ENCODE assay signal across 19 cellular contexts in the genomic region with DNA sequence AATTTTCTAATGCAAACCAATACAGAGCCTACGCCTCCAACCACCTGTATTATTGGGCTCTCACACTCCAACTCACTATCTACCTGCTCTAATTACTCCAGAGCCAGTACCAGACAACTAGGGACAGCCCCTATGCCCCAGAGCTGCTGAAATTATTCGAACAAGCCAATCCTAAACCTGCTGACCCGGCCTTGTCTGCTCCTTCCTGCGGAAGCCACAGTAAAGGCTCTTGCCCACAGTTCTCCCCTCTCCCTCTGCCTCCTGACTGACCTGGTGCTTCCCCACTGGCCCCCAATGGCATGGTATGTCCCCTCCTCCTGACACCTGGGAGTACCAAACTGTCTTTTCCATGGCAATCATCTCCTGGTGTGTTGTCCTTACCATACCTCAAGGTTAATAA. TPM values are rescaled to one million over a fixed set of nuclear protein-coding genes. Genes with fewer than 3 reads are reported as not detected.
DNase-seq lines count a peak whose midpoint lies in the region; ATAC-seq, FAIRE-seq and TF ChIP-seq lines count a peak whose summit lies in the region.
"Had no signal": no experiment of that assay in that cellular context is flagged by ENCODE, and none has a peak within 500 bp of the region (broad histone marks: within the 10 kb centered on the region; RNA-seq: fewer than 3 reads in every experiment).

No MANE protein-coding gene starts in this region.

- no peak for DNase-seq in activated naive CD4-positive, alpha-beta T cell treated with anti-CD3 and anti-CD28 coated beads, Interleukin-2, amount 50 U/mL, for 16 hours
- DNase-seq in activated B cell treated with CpG ODN at 0.5 μM for 24 hours (no peak), endothelial cell of umbilical vein (ENCODE audit: low read depth, low spot score) (no peak), type B pancreatic cell (ENCODE audit: extremely low spot score, unreplicated experiment) (peak; percentile 42), NCI-H1436 (lab: John Stamatoyannopoulos, UW) (no peak), GM10248 (ENCODE audit: extremely low spot score) (no peak)
- DNase-seq: DMS79, Kasumi-1, NCI-H1105 treated with DMSO at 0.1 percent for 48 hours, NCI-H187 treated with DMSO at 0.1 percent for 48 hours, NCI-H2171, NCI-H446, NCI-H69, SJCRH30 had no signal

- H3K9me1 ChIP-seq in endothelial cell of umbilical vein (replicated peaks; ENCODE audit: control insufficient read depth, extremely low read depth, insufficient read depth, low read length), result no peaks in the 10 kb centered on the region

- peak overlapping the region; percentile 91 for H3K27ac Mint-ChIP-seq in activated naive CD4-positive, alpha-beta T cell treated with anti-CD3 and anti-CD28 coated beads, Interleukin-2, amount 50 U/mL, for 24 hours
- H3K27ac Mint-ChIP-seq in activated B cell treated with CpG ODN at 0.5 μM for 24 hours (no peak overlapping the region), type B pancreatic cell (no peak overlapping the region)
- H3K27ac Mint-ChIP-seq: CD8-positive, alpha-beta T cell had no signal

- peaks cover 14% of the 10 kb centered on the region for H3K4me1 Mint-ChIP-seq in activated naive CD4-positive, alpha-beta T cell treated with anti-CD3 and anti-CD28 coated beads, Interleukin-2, amount 50 U/mL, for 24 hours
- H3K4me1 Mint-ChIP-seq in activated B cell treated with CpG ODN at 0.5 μM for 24 hours, result peaks cover 30% of the 10 kb centered on the region
- peaks cover 6% of the 10 kb centered on the region for H3K4me1 Mint-ChIP-seq in type B pancreatic cell (ENCODE audit: unreplicated experiment)

- POLR2A ChIA-PET in activated B cell treated with CpG ODN at 0.5 μM for 24 hours (lab: Charles Lee) (interaction anchor here (1.7 kb wide), 1 partner anchor 160 kb away, joined by 4 read pairs; no protein-coding TSS in a partner anchor), endothelial cell of umbilical vein (lab: Charles Lee) (no interaction called here), GM10248 (lab: Yijun Ruan, JAX) (no interaction called here)

- peaks cover 4% of the 10 kb centered on the region for H3K36me3 Mint-ChIP-seq in activated naive CD4-positive, alpha-beta T cell treated with anti-CD3 and anti-CD28 coated beads, Interleukin-2, amount 50 U/mL, for 24 hours
- H3K36me3 Mint-ChIP-seq in activated B cell treated with CpG ODN at 0.5 μM for 24 hours (ENCODE audit: low read depth) (no peaks in the 10 kb centered on the region), type B pancreatic cell (no peaks in the 10 kb centered on the region)
- H3K36me3 Mint-ChIP-seq: CD8-positive, alpha-beta T cell had no signal

- H3K36me3 ChIP-seq in endothelial cell of umbilical vein (ENCODE audit: control insufficient read depth in 2 of 2, extremely low read depth in 1 of 2, insufficient read depth in 2 of 2, low read length in 2 of 2), result no peaks in the 10 kb centered on the region
- H3K36me3 ChIP-seq: BLaER1, SJCRH30 had no signal

- H3K27me3 Mint-ChIP-seq in activated naive CD4-positive, alpha-beta T cell treated with anti-CD3 and anti-CD28 coated beads, Interleukin-2, amount 50 U/mL, for 24 hours, result peaks cover 12% of the 10 kb centered on the region
- H3K27me3 Mint-ChIP-seq in activated B cell treated with CpG ODN at 0.5 μM for 24 hours (peaks cover 13% of the 10 kb centered on the region), type B pancreatic cell (peaks cover 33% of the 10 kb centered on the region)

- H3K4me2 ChIP-seq in endothelial cell of umbilical vein (ENCODE audit: insufficient read depth, low read length), result peak overlapping the region; percentile 33
- H3K4me2 ChIP-seq: BLaER1 had no signal

- no peaks in the 10 kb centered on the region for H3K9me3 ChIP-seq in endothelial cell of umbilical vein (replicated peaks; ENCODE audit: control insufficient read depth, insufficient read depth, low read length)

- no peaks in the 10 kb centered on the region for H3K79me2 ChIP-seq in endothelial cell of umbilical vein (ENCODE audit: control insufficient read depth, insufficient read depth, low read length)

- no TSS peak for BruUV-seq in endothelial cell of umbilical vein (replicated peaks; lab: Mats Ljungman, UMichigan)

- ATAC-seq in activated B cell treated with CpG ODN at 0.5 μM for 24 hours (ENCODE audit: low read depth) (no peak), GM18867 (IDR thresholded peaks at IDR 0.05; ENCODE audit: unreplicated experiment) (no peak)
- ATAC-seq: CD8-positive, alpha-beta T cell had no signal

- intact Hi-C loops in activated B cell treated with CpG ODN at 0.5 μM for 24 hours (cut with micrococcal nuclease) (no loop called here), endothelial cell of umbilical vein (cut with micrococcal nuclease) (loop anchor here (2.0 to 10.0 kb wide), 3 partner anchors 246 to 462 kb away; partner anchors contain the start of gene MYBL2)

- no peaks in the 10 kb centered on the region for H4K20me1 ChIP-seq in endothelial cell of umbilical vein (replicated peaks; ENCODE audit: control insufficient read depth, extremely low read depth, insufficient read depth, low read length)
- H4K20me1 ChIP-seq: BLaER1 had no signal

- H2AFZ ChIP-seq in endothelial cell of umbilical vein (ENCODE audit: low read depth, low read length), result peak overlapping the region; percentile 27

- H3K27me3 ChIP-seq in endothelial cell of umbilical vein (ENCODE audit: control insufficient read depth in 2 of 2, insufficient read depth in 2 of 2, low read length in 2 of 2), result peaks cover 0 to 4% of the 10 kb centered on the region in 2 experiments
- H3K27me3 ChIP-seq: SJCRH30 had no signal

- H3K4me3 Mint-ChIP-seq in activated naive CD4-positive, alpha-beta T cell treated with anti-CD3 and anti-CD28 coated beads, Interleukin-2, amount 50 U/mL, for 24 hours, result no peak overlapping the region
- H3K4me3 Mint-ChIP-seq in activated B cell treated with CpG ODN at 0.5 μM for 24 hours (peak overlapping the region; percentile 13), type B pancreatic cell (no peak overlapping the region)
- H3K4me3 Mint-ChIP-seq: CD8-positive, alpha-beta T cell had no signal

- CTCF ChIA-PET in activated B cell treated with CpG ODN at 0.5 μM for 24 hours (lab: Charles Lee), result interaction anchor here (1.5 kb wide), 1 partner anchor 160 kb away, joined by 4 read pairs; no protein-coding TSS in a partner anchor
- CTCF ChIA-PET in endothelial cell of umbilical vein (lab: Charles Lee), result interaction anchor here (0.7 to 2.7 kb wide), 22 partner anchors 9 to 373 kb away, joined by 3 to 62 read pairs (median 4); no protein-coding TSS in a partner anchor
- CTCF ChIA-PET in GM10248 (lab: Yijun Ruan, JAX), result interaction anchor here (0.8 to 3.3 kb wide), 4 partner anchors 11 to 122 kb away, joined by 3 to 13 read pairs (median 4); no protein-coding TSS in a partner anchor

- peaks cover 24% of the 10 kb centered on the region for H3K4me1 ChIP-seq in endothelial cell of umbilical vein (ENCODE audit: control insufficient read depth, extremely low read depth, insufficient read depth, low read length)
- H3K4me1 ChIP-seq: SJCRH30 had no signal

- TF ChIP-seq POLR2A in endothelial cell of umbilical vein (IDR thresholded peaks at IDR 0.05; ENCODE audit: low read depth, low read length), result no peak

- no peak for TF ChIP-seq CTCF in activated B cell treated with CpG ODN at 0.5 μM for 24 hours (IDR thresholded peaks at IDR 0.05)
- TF ChIP-seq CTCF in endothelial cell of umbilical vein (IDR thresholded peaks at IDR 0.05; ENCODE audit: extremely low read depth in 1 of 2, insufficient read depth in 1 of 2, low read depth in 1 of 2, low read length in 2 of 2), result no peak
- TF ChIP-seq CTCF in type B pancreatic cell (conservative IDR thresholded peaks at IDR 0.05), result no peak
- no peak for TF ChIP-seq CTCF in GM10248 (IDR thresholded peaks at IDR 0.05; ENCODE audit: control extremely low read depth, extremely low read depth, low read depth, missing control alignments)

- no peak overlapping the region for H3K9ac ChIP-seq in endothelial cell of umbilical vein (replicated peaks; ENCODE audit: extremely low read depth, insufficient read depth, low read length)
- H3K9ac ChIP-seq: BLaER1 had no signal

- peaks cover 14% of the 10 kb centered on the region for H3K9me3 Mint-ChIP-seq in activated naive CD4-positive, alpha-beta T cell treated with anti-CD3 and anti-CD28 coated beads, Interleukin-2, amount 50 U/mL, for 24 hours
- H3K9me3 Mint-ChIP-seq in activated B cell treated with CpG ODN at 0.5 μM for 24 hours (peaks cover 17% of the 10 kb centered on the region), type B pancreatic cell (no peaks in the 10 kb centered on the region)

- no peak overlapping the region for H3K27ac ChIP-seq in endothelial cell of umbilical vein (ENCODE audit: insufficient read depth, low read depth, low read length)
- H3K27ac ChIP-seq: BLaER1, SJCRH30 had no signal

- H3K4me3 ChIP-seq in endothelial cell of umbilical vein (replicated peaks in 1 of 3; ENCODE audit: insufficient read depth in 1 of 3, low read depth in 1 of 3, low read length in 3 of 3), result no peak overlapping the region
- H3K4me3 ChIP-seq: BLaER1, SJCRH30 had no signal

- dilution Hi-C loops in endothelial cell of umbilical vein (cut with MboI; ENCODE audit: extremely low pct_ligation_motif_present, low sequenced_read_pairs), result loop anchor here (25.0 kb wide), 1 partner anchor 148 kb away; no protein-coding TSS in a partner anchor

- FAIRE-seq in endothelial cell of umbilical vein (lab: Jason Lieb, UNC), result no peak
- FAIRE-seq: H54 had no signal

TF ChIP-seq in endothelial cell of umbilical vein, 7 proteins besides CTCF, POLR2A, EP300 and RAD21 (continues in another document):
- TF ChIP-seq EZH2 (IDR thresholded peaks at IDR 0.05; ENCODE audit: borderline replicate concordance, low read depth, low read length, severe bottlenecking) (no peak), FOS (IDR thresholded peaks at IDR 0.05; ENCODE audit: borderline replicate concordance, insufficient read depth, low read length) (no peak), GATA2 (IDR thresholded peaks at IDR 0.05; ENCODE audit: insufficient read depth, insufficient read length, low read depth, low read length) (no peak), JUN (IDR thresholded peaks at IDR 0.05; ENCODE audit: borderline replicate concordance, insufficient read depth, insufficient read length, low read depth) (no peak), POLR2AphosphoS5 (IDR thresholded peaks at IDR 0.05; ENCODE audit: insufficient read depth, low read depth, low read length) (no peak)

RNA-seq across cellular contexts. Expression of gene TOX2, which starts 4.1 kb away (rescaled TPM):
- 4.8 and 5.0 TPM in 2 replicates for total RNA-seq in activated B cell treated with CpG ODN at 0.5 μM for 24 hours
- total RNA-seq in endothelial cell of umbilical vein, result 18.6 and 25.7 TPM in 2 replicates
- polyA plus RNA-seq in endothelial cell of umbilical vein, result 6.3 and 7.0 TPM in 2 replicates
- polyA plus RNA-seq in endothelial cell of umbilical vein (2011; cell fraction: cytosol; rRNA removed), result 7.2 and 8.1 TPM in 2 replicates
- 7.6 and 8.5 TPM in 2 replicates for polyA plus RNA-seq in endothelial cell of umbilical vein (2011; cell fraction: nucleus; rRNA removed)
- polyA plus RNA-seq in endothelial cell of umbilical vein (2012), result 7.2 and 10.6 TPM in 2 replicates
- 2.6 and 2.7 TPM in 2 replicates for polyA minus RNA-seq in endothelial cell of umbilical vein
- 0.72 TPM for polyA minus RNA-seq in endothelial cell of umbilical vein (2011; cell fraction: cytosol; rRNA and poly(A)+ RNA removed)
- 4.3 and 4.6 TPM in 2 replicates for polyA minus RNA-seq in endothelial cell of umbilical vein (2011; cell fraction: nucleus; rRNA and poly(A)+ RNA removed)
- 1.5 and 4.7 TPM in 2 replicates for total RNA-seq in type B pancreatic cell (ENCODE audit: low replicate concordance)
